2 cellular contexts compared by ENCODE assay signal in the genomic region with DNA sequence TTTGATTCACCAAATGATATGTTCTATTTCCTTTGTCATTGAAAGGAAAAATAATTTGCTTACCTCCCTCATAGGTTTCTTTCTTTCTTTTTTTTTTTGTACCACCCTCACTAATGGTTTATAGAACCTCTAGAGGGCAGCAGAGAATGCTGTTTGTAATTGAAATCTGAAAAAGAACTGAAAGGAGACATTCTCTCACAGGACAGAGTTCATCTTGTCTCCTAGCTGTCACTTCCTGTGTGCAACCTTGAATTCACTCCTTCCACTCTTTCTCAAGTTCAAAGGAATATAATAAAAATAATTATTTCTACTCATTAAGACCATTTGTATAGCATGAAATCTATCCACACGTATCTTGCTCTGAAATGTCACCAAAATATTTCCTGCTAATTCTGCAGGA.
TF ChIP-seq lines count a peak whose summit lies in the region.

No MANE protein-coding gene starts in this region.

TF ChIP-seq in GM23338, 12 proteins besides CTCF, POLR2A, EP300 and RAD21:
- TF ChIP-seq, protein P1, sequence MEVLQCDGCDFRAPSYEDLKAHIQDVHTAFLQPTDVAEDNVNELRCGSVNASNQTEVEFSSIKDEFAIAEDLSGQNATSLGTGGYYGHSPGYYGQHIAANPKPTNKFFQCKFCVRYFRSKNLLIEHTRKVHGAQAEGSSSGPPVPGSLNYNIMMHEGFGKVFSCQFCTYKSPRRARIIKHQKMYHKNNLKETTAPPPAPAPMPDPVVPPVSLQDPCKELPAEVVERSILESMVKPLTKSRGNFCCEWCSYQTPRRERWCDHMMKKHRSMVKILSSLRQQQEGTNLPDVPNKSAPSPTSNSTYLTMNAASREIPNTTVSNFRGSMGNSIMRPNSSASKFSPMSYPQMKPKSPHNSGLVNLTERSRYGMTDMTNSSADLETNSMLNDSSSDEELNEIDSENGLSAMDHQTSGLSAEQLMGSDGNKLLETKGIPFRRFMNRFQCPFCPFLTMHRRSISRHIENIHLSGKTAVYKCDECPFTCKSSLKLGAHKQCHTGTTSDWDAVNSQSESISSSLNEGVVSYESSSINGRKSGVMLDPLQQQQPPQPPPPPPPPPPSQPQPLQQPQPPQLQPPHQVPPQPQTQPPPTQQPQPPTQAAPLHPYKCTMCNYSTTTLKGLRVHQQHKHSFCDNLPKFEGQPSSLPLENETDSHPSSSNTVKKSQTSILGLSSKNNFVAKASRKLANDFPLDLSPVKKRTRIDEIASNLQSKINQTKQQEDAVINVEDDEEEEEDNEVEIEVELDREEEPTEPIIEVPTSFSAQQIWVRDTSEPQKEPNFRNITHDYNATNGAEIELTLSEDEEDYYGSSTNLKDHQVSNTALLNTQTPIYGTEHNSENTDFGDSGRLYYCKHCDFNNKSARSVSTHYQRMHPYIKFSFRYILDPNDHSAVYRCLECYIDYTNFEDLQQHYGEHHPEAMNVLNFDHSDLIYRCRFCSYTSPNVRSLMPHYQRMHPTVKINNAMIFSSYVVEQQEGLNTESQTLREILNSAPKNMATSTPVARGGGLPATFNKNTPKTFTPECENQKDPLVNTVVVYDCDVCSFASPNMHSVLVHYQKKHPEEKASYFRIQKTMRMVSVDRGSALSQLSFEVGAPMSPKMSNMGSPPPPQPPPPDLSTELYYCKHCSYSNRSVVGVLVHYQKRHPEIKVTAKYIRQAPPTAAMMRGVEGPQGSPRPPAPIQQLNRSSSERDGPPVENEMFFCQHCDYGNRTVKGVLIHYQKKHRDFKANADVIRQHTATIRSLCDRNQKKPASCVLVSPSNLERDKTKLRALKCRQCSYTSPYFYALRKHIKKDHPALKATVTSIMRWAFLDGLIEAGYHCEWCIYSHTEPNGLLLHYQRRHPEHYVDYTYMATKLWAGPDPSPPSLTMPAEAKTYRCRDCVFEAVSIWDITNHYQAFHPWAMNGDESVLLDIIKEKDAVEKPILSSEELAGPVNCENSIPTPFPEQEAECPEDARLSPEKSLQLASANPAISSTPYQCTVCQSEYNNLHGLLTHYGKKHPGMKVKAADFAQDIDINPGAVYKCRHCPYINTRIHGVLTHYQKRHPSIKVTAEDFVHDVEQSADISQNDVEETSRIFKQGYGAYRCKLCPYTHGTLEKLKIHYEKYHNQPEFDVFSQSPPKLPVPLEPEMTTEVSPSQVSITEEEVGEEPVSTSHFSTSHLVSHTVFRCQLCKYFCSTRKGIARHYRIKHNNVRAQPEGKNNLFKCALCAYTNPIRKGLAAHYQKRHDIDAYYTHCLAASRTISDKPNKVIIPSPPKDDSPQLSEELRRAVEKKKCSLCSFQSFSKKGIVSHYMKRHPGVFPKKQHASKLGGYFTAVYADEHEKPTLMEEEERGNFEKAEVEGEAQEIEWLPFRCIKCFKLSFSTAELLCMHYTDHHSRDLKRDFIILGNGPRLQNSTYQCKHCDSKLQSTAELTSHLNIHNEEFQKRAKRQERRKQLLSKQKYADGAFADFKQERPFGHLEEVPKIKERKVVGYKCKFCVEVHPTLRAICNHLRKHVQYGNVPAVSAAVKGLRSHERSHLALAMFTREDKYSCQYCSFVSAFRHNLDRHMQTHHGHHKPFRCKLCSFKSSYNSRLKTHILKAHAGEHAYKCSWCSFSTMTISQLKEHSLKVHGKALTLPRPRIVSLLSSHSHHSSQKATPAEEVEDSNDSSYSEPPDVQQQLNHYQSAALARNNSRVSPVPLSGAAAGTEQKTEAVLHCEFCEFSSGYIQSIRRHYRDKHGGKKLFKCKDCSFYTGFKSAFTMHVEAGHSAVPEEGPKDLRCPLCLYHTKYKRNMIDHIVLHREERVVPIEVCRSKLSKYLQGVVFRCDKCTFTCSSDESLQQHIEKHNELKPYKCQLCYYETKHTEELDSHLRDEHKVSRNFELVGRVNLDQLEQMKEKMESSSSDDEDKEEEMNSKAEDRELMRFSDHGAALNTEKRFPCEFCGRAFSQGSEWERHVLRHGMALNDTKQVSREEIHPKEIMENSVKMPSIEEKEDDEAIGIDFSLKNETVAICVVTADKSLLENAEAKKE (CRISPR knock-in tag; IDR thresholded peaks at IDR 0.05), result no peak
- TF ChIP-seq ZNF114 (CRISPR knock-in tag; IDR thresholded peaks at IDR 0.05), result no peak
- TF ChIP-seq CREB1 (CRISPR knock-in tag; IDR thresholded peaks at IDR 0.05; ENCODE audit: low read depth), result peak; percentile 66; the same call in 1 of the 2 replicates
- no peak for TF ChIP-seq JUNB (IDR thresholded peaks at IDR 0.05; ENCODE audit: unreplicated experiment)

TF ChIP-seq in Ishikawa, 13 proteins besides CTCF, POLR2A, EP300 and RAD21 (continued from another document):
- TF ChIP-seq YY1 (IDR thresholded peaks at IDR 0.05; ENCODE audit: low read depth), result no peak
